Comparison of ENCODE assay signal across 27 cellular contexts in the genomic region with DNA sequence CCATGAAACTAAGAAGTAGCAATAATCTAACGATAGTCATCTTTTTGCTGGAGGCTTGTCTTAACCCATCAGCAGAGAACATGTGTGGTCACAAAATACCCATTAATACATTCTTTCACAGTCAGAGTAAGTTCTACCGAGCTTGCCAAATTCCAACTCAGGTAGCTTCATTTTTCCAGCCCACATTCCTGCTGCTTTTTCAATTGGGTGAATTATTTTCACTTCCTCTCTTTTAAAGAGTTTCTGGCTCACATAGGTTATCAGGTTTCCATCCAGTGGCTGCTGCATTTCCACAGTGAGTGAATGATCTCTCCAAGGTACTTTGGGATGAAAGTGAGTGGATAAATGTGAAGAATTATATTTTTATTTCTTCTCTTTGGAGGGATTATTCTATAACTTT.
DNase-seq lines count a peak whose midpoint lies in the region; ATAC-seq, FAIRE-seq and TF ChIP-seq lines count a peak whose summit lies in the region.
"Had no signal": no experiment of that assay in that cellular context is flagged by ENCODE, and none has a peak within 500 bp of the region (broad histone marks: within the 10 kb centered on the region; RNA-seq: fewer than 3 reads in every experiment).

No MANE protein-coding gene starts in this region.

- no peak overlapping the region for H3K56ac ChIP-seq in H1 (replicated peaks; ENCODE audit: insufficient read length, low read depth, low read length)
- no peak overlapping the region for H3K56ac ChIP-seq in mesendoderm (ENCODE audit: low read length)

- H2BK12ac ChIP-seq in H1 (ENCODE audit: low read depth, low read length) = no peak overlapping the region

- FAIRE-seq in H1 (lab: Jason Lieb, UNC) = peak; percentile 7
- FAIRE-seq: H54, K562, RCC 7860 had no signal

- H3K9ac ChIP-seq in H1 (replicated peaks in 1 of 4; ENCODE audit: extremely low read depth in 1 of 4, low read depth in 3 of 4, low read length in 3 of 4) = no peak overlapping the region
- H3K9ac ChIP-seq in mesendoderm (ENCODE audit: low read length) = no peak overlapping the region
- no peak overlapping the region for H3K9ac ChIP-seq in smooth muscle cell (ENCODE audit: low read depth)

- no peak overlapping the region for H3K14ac ChIP-seq in H1 (ENCODE audit: insufficient read length)

- no peaks in the 10 kb centered on the region for H3K9me3 ChIP-seq in H1 (ENCODE audit: insufficient read depth in 2 of 2, low read depth in 1 of 2, low read length in 1 of 2)
- H3K9me3 ChIP-seq in smooth muscle cell (replicated peaks; ENCODE audit: low read depth) = no peaks in the 10 kb centered on the region
- H3K9me3 ChIP-seq: MG63, ovary, transverse colon had no signal

- no peak overlapping the region for H2AK5ac ChIP-seq in H1 (ENCODE audit: low read depth, low read length)
- no peak overlapping the region for H2AK5ac ChIP-seq in mesendoderm (ENCODE audit: low read length)

- no peaks in the 10 kb centered on the region for H3K79me2 ChIP-seq in H1 (ENCODE audit: control insufficient read depth in 1 of 2, insufficient read depth in 2 of 2, low read length in 2 of 2)
- no peaks in the 10 kb centered on the region for H3K79me2 ChIP-seq in mesendoderm (ENCODE audit: control insufficient read depth, insufficient read depth, low read length)
- no peaks in the 10 kb centered on the region for H3K79me2 ChIP-seq in smooth muscle cell (ENCODE audit: low read depth)

- no peak overlapping the region; the same call in 1 of the 2 replicates for H2BK5ac ChIP-seq in H1 (ENCODE audit: low read depth, low read length)
- no peak overlapping the region for H2BK5ac ChIP-seq in mesendoderm (ENCODE audit: low read length)

- ATAC-seq in HG03108 (IDR thresholded peaks at IDR 0.05; ENCODE audit: unreplicated experiment) = no peak
- ATAC-seq: K562, left lobe of liver, natural killer cell, sciatic nerve had no signal

- H3K36me3 ChIP-seq in H1 (ENCODE audit: control insufficient read depth in 2 of 4, insufficient read depth in 4 of 4, low read length in 3 of 4) = no peaks in the 10 kb centered on the region
- no peaks in the 10 kb centered on the region for H3K36me3 ChIP-seq in mesendoderm (ENCODE audit: control insufficient read depth, insufficient read depth, low read length)
- no peaks in the 10 kb centered on the region for H3K36me3 ChIP-seq in smooth muscle cell (ENCODE audit: low read depth)
- H3K36me3 ChIP-seq: MG63, ovary, transverse colon had no signal

- no peak overlapping the region for H3K4ac ChIP-seq in H1 (replicated peaks; ENCODE audit: insufficient read length, low read depth, low read length)
- H3K4ac ChIP-seq in mesendoderm (ENCODE audit: low read depth, low read length) = no peak overlapping the region

- TF ChIP-seq CTCF in H1 (IDR thresholded peaks at IDR 0.05; ENCODE audit: control extremely low read depth in 1 of 3, insufficient read depth in 1 of 3, low read depth in 1 of 3, low read length in 3 of 3) (no peak), smooth muscle cell (IDR thresholded peaks at IDR 0.05; ENCODE audit: borderline replicate concordance, insufficient read depth, poor library complexity, severe bottlenecking) (no peak)

- DNase-seq in DMS79 treated with DMSO at 0.1 percent for 48 hours (lab: John Stamatoyannopoulos, UW) (peak; percentile 4), DMS79 (lab: John Stamatoyannopoulos, UW) (no peak), NCI-H69 (lab: John Stamatoyannopoulos, UW) (peak; percentile 36), H1 (ENCODE audit: low read depth in 1 of 2, low spot score in 2 of 2) (no peak), mesendoderm (peak; percentile 83), UCSD-AML1 (lab: John Stamatoyannopoulos, UW; ENCODE audit: unreplicated experiment) (no peak), smooth muscle cell (lab: John Stamatoyannopoulos, UW; ENCODE audit: unreplicated experiment) (no peak)
- DNase-seq: 8988T; activated naive CD8-positive, alpha-beta T cell treated with anti-CD3 and anti-CD28 coated beads for 36 hours; CD4-positive, alpha-beta memory T cell; DMS153; effector memory CD4-positive, alpha-beta T cell; MG63; midbrain; natural killer cell; NCI-H146; NK-92 treated with Interleukin-12 subunit alpha and Interleukin-12 subunit beta, amount 100 ng/mL, for 24 hours; ovary; stimulated activated CD4-positive, alpha-beta T cell treated with anti-CD3 and anti-CD28 coated beads, Interleukin-15, amount 100 ng/mL, for 24 hours; stimulated activated CD8-positive, alpha-beta memory T cell treated with anti-CD3 and anti-CD28 coated beads, Interleukin-4, amount 100 ng/mL, for 48 hours; transverse colon had no signal

- no peaks in the 10 kb centered on the region for H3K23me2 ChIP-seq in H1 (ENCODE audit: low read depth, low read length)

- no peak overlapping the region for H4K5ac ChIP-seq in H1 (ENCODE audit: insufficient read length, low read depth, low read length)
- no peak overlapping the region for H4K5ac ChIP-seq in mesendoderm (ENCODE audit: low read length)

- H3K79me1 ChIP-seq in H1 (ENCODE audit: low read depth, low read length) (no peaks in the 10 kb centered on the region), mesendoderm (ENCODE audit: low read length) (no peaks in the 10 kb centered on the region)

- no peak overlapping the region for H2BK15ac ChIP-seq in H1 (ENCODE audit: low read length)
- no peak overlapping the region for H2BK15ac ChIP-seq in mesendoderm (replicated peaks; ENCODE audit: low read depth)

- H4K20me1 ChIP-seq in H1 (replicated peaks in 1 of 2; ENCODE audit: control insufficient read depth in 1 of 2, insufficient read depth in 2 of 2, low read length in 2 of 2) = no peaks in the 10 kb centered on the region
- H4K20me1 ChIP-seq in smooth muscle cell (ENCODE audit: low read depth) = no peaks in the 10 kb centered on the region

- H3K4me2 ChIP-seq in H1 (ENCODE audit: insufficient read depth in 1 of 2, low read depth in 2 of 2, low read length in 2 of 2) (peak overlapping the region; percentile 54 to 67), mesendoderm (ENCODE audit: low read length) (no peak overlapping the region), smooth muscle cell (no peak overlapping the region)

- TF ChIP-seq RAD21 in H1 (IDR thresholded peaks at IDR 0.05 in 1 of 2, conservative IDR thresholded peaks at IDR 0.05 in 1 of 2; ENCODE audit: low read depth in 2 of 2, low read length in 2 of 2) = no peak

- no peaks in the 10 kb centered on the region for H3F3A ChIP-seq in smooth muscle cell (ENCODE audit: low read depth)

- H2BK120ac ChIP-seq in H1 (replicated peaks; ENCODE audit: low read depth, low read length) = no peak overlapping the region
- no peak overlapping the region for H2BK120ac ChIP-seq in mesendoderm (ENCODE audit: low read depth, low read length)

- no peak overlapping the region for H3K23ac ChIP-seq in H1 (ENCODE audit: insufficient read length)
- H3K23ac ChIP-seq in mesendoderm (ENCODE audit: low read length) = no peak overlapping the region

- H3K4me3 ChIP-seq in H1 (ENCODE audit: extremely low read depth in 1 of 4, insufficient read depth in 2 of 4, low read depth in 3 of 4, low read length in 4 of 4) (peak overlapping the region in 1 of 4 experiments; percentile 46; a peak in 2 of 8 replicates), mesendoderm (ENCODE audit: low read length) (no peak overlapping the region), smooth muscle cell (no peak overlapping the region)
- H3K4me3 ChIP-seq: K562, MG63, ovary, transverse colon had no signal

- H2BK20ac ChIP-seq in H1 (ENCODE audit: low read length) = no peak overlapping the region

- H3K27me3 ChIP-seq in H1 (replicated peaks in 1 of 4; ENCODE audit: control insufficient read depth in 3 of 4, extremely low read depth in 1 of 4, insufficient read depth in 3 of 4, low read length in 3 of 4) = no peaks in the 10 kb centered on the region
- H3K27me3 ChIP-seq in mesendoderm (ENCODE audit: insufficient read depth, low read length, poor library complexity) = no peaks in the 10 kb centered on the region
- H3K27me3 ChIP-seq in smooth muscle cell (ENCODE audit: low read depth) = no peaks in the 10 kb centered on the region
- H3K27me3 ChIP-seq: MG63, ovary, transverse colon had no signal

- H4K91ac ChIP-seq in H1 (replicated peaks; ENCODE audit: insufficient read length, low read length) = no peak overlapping the region

- H3K18ac ChIP-seq in H1 (ENCODE audit: extremely low read depth, low read length) (no peak overlapping the region; the same call in 1 of the 2 replicates), mesendoderm (ENCODE audit: low read length) (peak overlapping the region; percentile 39)

- no peak for TF ChIP-seq EP300 in H1 (IDR thresholded peaks at IDR 0.05; ENCODE audit: borderline replicate concordance in 1 of 2, low read depth in 2 of 2, low read length in 2 of 2)

- H4K8ac ChIP-seq in H1 (ENCODE audit: extremely low read depth, insufficient read depth, low read length) (no peak overlapping the region), mesendoderm (ENCODE audit: low read depth, low read length) (no peak overlapping the region)

- 26% methylated on average over 2 of the region's 2 CpGs; no CpG with 5 or more reads in 1 of the 2 experiments for WGBS in H1 (ENCODE audit: extremely low coverage in 1 of 2, insufficient coverage in 1 of 2, insufficient read length in 1 of 2, insufficient replicate concordance in 2 of 2, low coverage in 1 of 2, low lambda C conversion rate in 2 of 2, missing lambda C conversion rate in 1 of 2), 2 experiments
- WGBS in mesendoderm (ENCODE audit: extremely low coverage, insufficient coverage, low lambda C conversion rate) = no CpG with 5 or more reads among the region's 2 CpGs
- WGBS in smooth muscle cell (ENCODE audit: low lambda C conversion rate) = 22% methylated on average over 2 of the region's 2 CpGs

- no peak for TF ChIP-seq POLR2A in H1 (IDR thresholded peaks at IDR 0.05; ENCODE audit: control extremely low read depth in 1 of 2, low read depth in 2 of 2, low read length in 2 of 2)

- H3K27ac ChIP-seq in H1 (ENCODE audit: low read depth, low read length) (no peak overlapping the region), mesendoderm (ENCODE audit: low read depth, low read length) (peak overlapping the region; percentile 30), smooth muscle cell (ENCODE audit: low read depth) (no peak overlapping the region)
- H3K27ac ChIP-seq: ovary, transverse colon had no signal

- POLR2A ChIA-PET in H1 (lab: Charles Lee; ENCODE audit: partially characterized antibody) = interaction anchor here (0.7 to 5.1 kb wide), 10 partner anchors 9 to 59 kb away, joined by 3 to 44 read pairs (median 4); no protein-coding TSS in a partner anchor

- CTCF ChIA-PET in H1 (lab: Charles Lee; ENCODE audit: partially characterized antibody) = interaction anchor here (0.7 to 2.3 kb wide), 10 partner anchors 11 to 107 kb away, joined by 3 to 13 read pairs (median 4); no protein-coding TSS in a partner anchor

- H3K4me1 ChIP-seq in H1 (replicated peaks in 1 of 4; ENCODE audit: control insufficient read depth in 3 of 4, insufficient read depth in 4 of 4, low read length in 3 of 4) (peaks cover 0 to 12% (median 4%) of the 10 kb centered on the region in 4 experiments; a peak in 2 of 7 replicates), mesendoderm (ENCODE audit: control insufficient read depth, low read depth, low read length) (no peaks in the 10 kb centered on the region), smooth muscle cell (ENCODE audit: low read depth) (peaks cover 4% of the 10 kb centered on the region)
- H3K4me1 ChIP-seq: transverse colon had no signal

- H2AFZ ChIP-seq in H1 (ENCODE audit: low read length) (no peak overlapping the region), smooth muscle cell (ENCODE audit: low read depth) (no peak overlapping the region)

Comparison
In these comparisons a context has a peak if more than half of its experiments do, and no peak if none do; other contexts are left out.
1. DNase-seq: peak in DMS79 treated with DMSO at 0.1 percent for 48 hours (single experiment), NCI-H69 (single experiment) and mesendoderm (single experiment); none in DMS79 (single experiment), H1 (0 of 2), UCSD-AML1 (single experiment) and smooth muscle cell (single experiment).
2. H3K4me2 ChIP-seq: peak in H1 (2 of 2); none in mesendoderm (single experiment) and smooth muscle cell (single experiment).